In genomic region chr9:96322210-96322609, GRCh38 we compare ENCODE assay signal across 7 cellular contexts. TPM values are rescaled to one million over a fixed set of nuclear protein-coding genes. Genes with fewer than 3 reads are reported as not detected.
"Had no signal": no experiment of that assay in that cellular context is flagged by ENCODE, and none has a peak within 500 bp of the region (broad histone marks: within the 10 kb centered on the region; RNA-seq: fewer than 3 reads in every experiment).

No MANE protein-coding gene starts in this region.

RNA-seq across cellular contexts. Expression of gene HSD17B3, which starts 20.2 kb away (rescaled TPM):
- total RNA-seq: activated CD4-positive, alpha-beta memory T cell treated with anti-CD3 and anti-CD28 coated beads, Interleukin-2, amount 10 ng/mL, durations not matched to agents 7 days and 5 days; activated CD4-positive, alpha-beta T cell treated with anti-CD3 and anti-CD28 coated beads for 36 hours; activated CD8-positive, alpha-beta T cell treated with anti-CD3 and anti-CD28 coated beads, Interleukin-2, amount 10 ng/mL, durations not matched to agents 7 days and 5 days; activated T-helper 2 cell treated with anti-CD3 and anti-CD28 coated beads, Interferon-gamma antibody, Interleukin-2, Interleukin-4, amounts not matched to agents 10 μg/mL and 5 μg/mL and 100 μg/mL, durations not matched to agents 14 hours and 24 hours and 36 hours; ascending aorta; chondrocyte; T-helper 2 cell treated with Interferon-gamma antibody and Interleukin-4, amounts not matched to agents 100 ng/mL and 5 ng/mL, for 36 hours had no signal
